Comparison of ENCODE assay signal across 8 cellular contexts in the genomic region with DNA sequence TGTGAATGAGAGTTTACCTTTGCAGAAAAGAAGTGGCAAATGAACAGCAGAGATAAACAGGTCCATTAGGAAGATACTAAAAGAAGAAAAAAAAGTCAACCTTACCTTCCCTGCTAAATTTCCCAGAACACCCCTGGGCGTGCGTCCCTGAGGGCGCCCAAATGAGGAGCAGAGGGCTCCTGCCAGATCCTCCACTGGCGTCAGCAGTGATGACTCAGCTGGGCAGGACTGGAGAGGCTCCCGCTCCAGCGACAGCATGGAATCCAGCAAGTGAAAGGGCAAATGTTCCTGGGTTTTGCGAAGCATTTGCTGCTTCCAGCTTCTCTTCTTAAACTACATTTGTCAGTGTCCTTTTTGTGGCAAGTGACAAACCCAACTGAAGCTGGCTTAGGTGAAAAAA.
DNase-seq lines count a peak whose midpoint lies in the region; ATAC-seq and TF ChIP-seq lines count a peak whose summit lies in the region.
"Not testable (repeated sequence)": the region's sequence is repeated elsewhere in the genome, so short reads cannot be mapped to it uniquely, and the experiment has no call there.

No MANE protein-coding gene starts in this region.

- not testable (repeated sequence) for H3K27me3 ChIP-seq in esophagus muscularis mucosa; right atrium auricular region; smooth muscle cell (ENCODE audit: low read depth); aorta (ENCODE audit: control insufficient read depth in 1 of 2, insufficient read depth in 2 of 2, low read length in 1 of 2)

- peak overlapping the region; percentile 26 for H3K4me3 Mint-ChIP-seq in neural crest cell

- not testable (repeated sequence) for TF ChIP-seq POLR2A in esophagus muscularis mucosa (IDR thresholded peaks at IDR 0.05; ENCODE audit: low read depth)

- TF ChIP-seq EP300 in esophagus muscularis mucosa (IDR thresholded peaks at IDR 0.05) = not testable (repeated sequence)

- H3K36me3 ChIP-seq in esophagus muscularis mucosa; right atrium auricular region; smooth muscle cell (ENCODE audit: low read depth); aorta (ENCODE audit: control insufficient read depth in 1 of 2, insufficient read depth in 2 of 2, low read length in 1 of 2): not testable (repeated sequence)

- not testable (repeated sequence) for H3K36me3 Mint-ChIP-seq in neural crest cell (ENCODE audit: low read depth)

- not testable (repeated sequence) for H3K79me2 ChIP-seq in smooth muscle cell (ENCODE audit: low read depth)

- ATAC-seq in aorta (ENCODE audit: low FRiP score) = peak; percentile 84

- H3K9me3 Mint-ChIP-seq in neural crest cell = not testable (repeated sequence)

- peaks cover 37% of the 10 kb centered on the region for H3K4me1 Mint-ChIP-seq in neural crest cell

- H3K9me3 ChIP-seq in esophagus muscularis mucosa; right atrium auricular region; smooth muscle cell (replicated peaks; ENCODE audit: low read depth); aorta (ENCODE audit: control insufficient read depth, low read length): not testable (repeated sequence)

- not testable (repeated sequence) for H4K20me1 ChIP-seq in smooth muscle cell (ENCODE audit: low read depth)

- H3K27ac Mint-ChIP-seq in neural crest cell (ENCODE audit: unreplicated experiment) = not testable (repeated sequence)

- peaks cover 0 to 16% (median 8%) of the 10 kb centered on the region in 4 donors for H3K4me1 ChIP-seq in esophagus muscularis mucosa
- H3K4me1 ChIP-seq in right atrium auricular region; smooth muscle cell (ENCODE audit: low read depth); aorta (ENCODE audit: control insufficient read depth in 1 of 2, insufficient read depth in 2 of 2, low read length in 2 of 2): not testable (repeated sequence)

- intact Hi-C loops in esophagus muscularis mucosa (cut with DNase I); aorta (cut with DNase I): not testable (repeated sequence)

- 0% methylated on average over 1 of the region's 7 CpGs for whole genome bisulfite sequencing in esophagus muscularis mucosa
- WGBS in smooth muscle cell (ENCODE audit: low lambda C conversion rate) = 10% methylated on average over 7 of the region's 7 CpGs
- WGBS in aorta, 2 donors = 7 to 16% methylated on average over 3 to 7 of the region's 7 CpGs

- H3K27me3 Mint-ChIP-seq in neural crest cell (ENCODE audit: low read depth) = not testable (repeated sequence)

- TF ChIP-seq CTCF in esophagus muscularis mucosa (IDR thresholded peaks at IDR 0.05); right atrium auricular region (IDR thresholded peaks at IDR 0.05); neural crest cell (conservative IDR thresholded peaks at IDR 0.05); smooth muscle cell (IDR thresholded peaks at IDR 0.05; ENCODE audit: borderline replicate concordance, insufficient read depth, poor library complexity, severe bottlenecking): not testable (repeated sequence)

- not testable (repeated sequence) for H3K4me2 ChIP-seq in smooth muscle cell

- H3K9ac ChIP-seq in smooth muscle cell (ENCODE audit: low read depth) = not testable (repeated sequence)

- not testable (repeated sequence) for H3F3A ChIP-seq in smooth muscle cell (ENCODE audit: low read depth)

- H3K27ac ChIP-seq in esophagus muscularis mucosa (replicated peaks in 1 of 4) (peak overlapping the region in 3 of 4 donors; percentile 21 to 70 (median 58)), smooth muscle cell (ENCODE audit: low read depth) (peak overlapping the region; percentile 15)
- H3K27ac ChIP-seq in right atrium auricular region; aorta (ENCODE audit: low read depth in 1 of 2, low read length in 2 of 2): not testable (repeated sequence)

- DNase-seq in Ammon's horn (ENCODE audit: low spot score) (peak; percentile 19), M059J (ENCODE audit: low read depth) (peak; percentile 16), astrocyte of the hippocampus (ENCODE audit: low read depth, low spot score) (peak; percentile 4), right atrium auricular region (ENCODE audit: low spot score) (peak; percentile 78)
- DNase-seq in esophagus muscularis mucosa (ENCODE audit: extremely low spot score); neural crest cell (ENCODE audit: low read depth, low spot score); smooth muscle cell (lab: John Stamatoyannopoulos, UW; ENCODE audit: unreplicated experiment); aorta: not testable (repeated sequence)

- H2AFZ ChIP-seq in smooth muscle cell (ENCODE audit: low read depth) = not testable (repeated sequence)

- H3K4me3 ChIP-seq in esophagus muscularis mucosa; right atrium auricular region; smooth muscle cell; aorta (ENCODE audit: low read length in 2 of 2): not testable (repeated sequence)
